Comparison of ENCODE assay signal across 20 cellular contexts in the genomic region with DNA sequence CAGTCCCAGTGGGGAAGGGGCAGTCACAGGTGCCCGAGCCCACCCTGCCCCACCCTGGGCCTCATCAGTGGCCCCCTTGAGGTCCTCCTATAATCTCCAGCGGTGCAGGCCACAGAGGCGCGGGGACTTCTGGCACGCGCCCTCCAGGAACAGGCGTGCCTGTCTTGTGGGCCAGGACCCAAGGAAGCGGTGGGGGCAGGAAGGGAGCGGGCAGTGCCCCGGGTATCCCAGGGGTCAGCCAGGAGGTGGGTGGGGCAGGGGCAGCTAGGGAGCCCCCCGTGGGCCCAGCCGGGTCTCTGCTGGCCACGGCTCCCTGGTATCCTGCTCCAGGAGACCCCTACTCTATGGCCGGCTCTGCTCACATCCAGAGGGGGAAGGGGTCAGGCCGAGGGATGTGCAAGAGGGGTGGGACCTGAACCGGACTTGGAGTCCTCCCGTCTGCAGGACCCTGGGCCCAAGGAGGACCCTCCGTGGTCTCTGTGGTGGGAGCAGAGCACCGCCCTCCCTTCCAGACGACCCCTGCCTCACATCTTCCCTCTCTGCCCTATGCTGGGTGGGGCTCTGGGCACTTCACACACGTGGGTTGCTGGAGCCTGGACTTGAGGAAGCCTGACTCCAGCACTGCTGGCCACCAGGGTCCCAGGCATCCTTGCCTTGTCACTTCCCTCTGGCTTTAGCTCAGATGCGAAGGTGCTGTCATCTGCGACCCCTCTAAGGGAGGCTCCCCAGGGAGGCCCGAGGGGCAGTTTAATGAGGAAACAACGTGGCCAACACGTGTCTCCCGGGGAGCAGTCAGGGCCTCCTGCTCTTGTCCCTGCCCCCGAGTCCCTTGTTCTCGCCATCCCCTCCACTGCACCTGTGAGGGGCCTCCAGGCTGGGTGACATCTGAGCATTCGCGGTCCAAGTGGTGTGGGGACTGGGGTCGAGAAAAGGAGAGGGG. TPM values are rescaled to one million over a fixed set of nuclear protein-coding genes. Genes with fewer than 3 reads are reported as not detected.
"Had no signal": no experiment of that assay in that cellular context is flagged by ENCODE, and none has a peak within 500 bp of the region (broad histone marks: within the 10 kb centered on the region; RNA-seq: fewer than 3 reads in every experiment).

No MANE protein-coding gene starts in this region.

- H3K4me1 ChIP-seq: sigmoid colon had no signal

- H3K36me3 ChIP-seq: esophagus squamous epithelium, sigmoid colon, spleen, thyroid gland had no signal

- H3K27me3 ChIP-seq: thyroid gland had no signal

- H3K27ac ChIP-seq: coronary artery, sigmoid colon, spleen, thyroid gland had no signal

- H3K9me3 ChIP-seq: esophagus squamous epithelium, sigmoid colon, spleen, thyroid gland had no signal

- ATAC-seq: activated T-cell treated with anti-CD3 and anti-CD28 coated beads, Interleukin-2, amount 50 U/mL, for 72 hours; naive thymus-derived CD4-positive, alpha-beta T cell; WTC11 had no signal

- FAIRE-seq: TTC549 had no signal

- DNase-seq: activated CD4-positive, alpha-beta T cell treated with anti-CD3 and anti-CD28 coated beads, Interleukin-2, amount 10 ng/mL, durations not matched to agents 24 days and 14 days; activated CD8-positive, alpha-beta memory T cell treated with anti-CD3 and anti-CD28 coated beads, Interleukin-2, amount 50 U/mL, for 48 hours; activated gamma-delta T cell treated with Interleukin-2 at 50 U/mL for 16 hours; activated T-cell treated with anti-CD3 and anti-CD28 coated beads, Interleukin-2, amount 50 U/mL, for 72 hours; amniotic stem cell; esophagus squamous epithelium; naive thymus-derived CD4-positive, alpha-beta T cell; nucleus accumbens; sigmoid colon; spleen; SW 1271; thyroid gland had no signal

- H3K4me3 ChIP-seq: coronary artery, sigmoid colon, spleen, thyroid gland had no signal

RNA-seq across cellular contexts. Expression of a gene that starts 18.3 kb away (rescaled TPM):
- total RNA-seq: activated CD4-positive, alpha-beta T cell treated with anti-CD3 and anti-CD28 coated beads, Interleukin-2, amount 10 ng/mL, durations not matched to agents 24 days and 14 days; activated T-cell treated with anti-CD3 and anti-CD28 coated beads, Interleukin-2, amount 50 U/mL, for 72 hours; esophagus squamous epithelium; fibroblast of villous mesenchyme; lung microvascular endothelial cell; mononuclear cell; naive thymus-derived CD4-positive, alpha-beta T cell; posterior vena cava; sigmoid colon; spleen; T-helper 2 cell treated with Interferon-gamma antibody and Interleukin-4, amounts not matched to agents 100 ng/mL and 5 ng/mL, for 36 hours; thyroid gland; WTC11 had no signal
- polyA plus RNA-seq: naive thymus-derived CD4-positive, alpha-beta T cell; sigmoid colon; spleen had no signal
